ENCODE assay signal across 6 cellular contexts in the genomic region with DNA sequence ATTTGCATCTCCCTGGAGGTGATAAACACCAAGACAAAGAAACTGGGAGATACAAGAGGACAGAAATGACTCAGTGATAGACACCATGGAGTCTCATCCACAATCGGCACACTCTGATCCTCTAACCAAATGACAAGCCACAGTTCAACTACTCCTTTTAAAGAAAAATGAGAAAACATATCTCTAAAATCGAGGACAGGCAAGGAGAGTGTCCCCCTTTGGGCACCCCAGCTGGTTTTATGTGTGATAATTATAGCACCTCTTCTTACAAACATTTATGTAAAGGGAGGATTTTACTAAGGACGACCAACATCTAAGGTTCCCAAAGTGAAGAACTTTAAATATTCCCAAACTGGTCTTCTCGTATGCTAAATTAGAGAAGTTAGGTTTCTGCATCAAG.
DNase-seq lines count a peak whose midpoint lies in the region; TF ChIP-seq lines count a peak whose summit lies in the region.
"Not testable (repeated sequence)": the region's sequence is repeated elsewhere in the genome, so short reads cannot be mapped to it uniquely, and the experiment has no call there.

No MANE protein-coding gene starts in this region.

- not testable (repeated sequence) for H3K9me2 ChIP-seq in MM.1S (replicated peaks; ENCODE audit: insufficient read depth, low read length)

- H3K27ac ChIP-seq in MM.1S (ENCODE audit: low read length); esophagus muscularis mucosa (replicated peaks in 1 of 4); iPS-20b (ENCODE audit: low read length): not testable (repeated sequence)

- TF ChIP-seq CTCF in MM.1S (IDR thresholded peaks at IDR 0.05; ENCODE audit: low read length); chondrocyte (IDR thresholded peaks at IDR 0.05); esophagus muscularis mucosa (IDR thresholded peaks at IDR 0.05): not testable (repeated sequence)

- H3K27me3 Mint-ChIP-seq in chondrocyte (ENCODE audit: low read depth) = not testable (repeated sequence)

- H3K9ac ChIP-seq in MM.1S (ENCODE audit: low read length); iPS-20b (ENCODE audit: low read depth, low read length): not testable (repeated sequence)

- H4K20me1 ChIP-seq in MM.1S (ENCODE audit: insufficient read depth, low read length) = not testable (repeated sequence)

- H3K9me3 ChIP-seq in MM.1S (replicated peaks; ENCODE audit: insufficient read depth, low read length) = not testable (repeated sequence)
- H3K9me3 ChIP-seq in esophagus muscularis mucosa (peaks cover 0 to 18% (median 11%) of the 10 kb centered on the region in 4 donors), iPS-20b (ENCODE audit: insufficient read depth, low read depth, low read length) (peaks cover 82% of the 10 kb centered on the region)

- H3K4me1 ChIP-seq in MM.1S (ENCODE audit: low read length); esophagus muscularis mucosa; iPS-20b (ENCODE audit: insufficient read depth, low read length): not testable (repeated sequence)

- not testable (repeated sequence) for H3F3A ChIP-seq in MM.1S (ENCODE audit: insufficient read depth, low read length)

- not testable (repeated sequence) for H3K79me2 ChIP-seq in MM.1S (ENCODE audit: low read length)

- not testable (repeated sequence) for H3K27me3 ChIP-seq in MM.1S (replicated peaks; ENCODE audit: insufficient read depth, low read length); iPS-20b (ENCODE audit: insufficient read depth, low read length)
- H3K27me3 ChIP-seq in esophagus muscularis mucosa = peaks cover 0 to 12% (median 0%) of the 10 kb centered on the region in 4 donors

- H3K27ac Mint-ChIP-seq in chondrocyte (ENCODE audit: unreplicated experiment) = not testable (repeated sequence)

- not testable (repeated sequence) for H3K36me3 ChIP-seq in MM.1S (replicated peaks; ENCODE audit: insufficient read depth, low read length); esophagus muscularis mucosa; iPS-20b (ENCODE audit: insufficient read depth, low read depth, low read length)

- peaks cover 54% of the 10 kb centered on the region for H3K9me3 Mint-ChIP-seq in chondrocyte (ENCODE audit: low read depth)

- not testable (repeated sequence) for H3K36me3 Mint-ChIP-seq in chondrocyte (ENCODE audit: low read depth)

- not testable (repeated sequence) for H2AFZ ChIP-seq in MM.1S (ENCODE audit: low read length)

- intact Hi-C loops in esophagus muscularis mucosa (cut with DNase I) = not testable (repeated sequence)

- WGBS in esophagus muscularis mucosa = 56% methylated on average over 4 of the region's 4 CpGs

- not testable (repeated sequence) for H3K4me1 Mint-ChIP-seq in chondrocyte (ENCODE audit: low read depth)

- DNase-seq in HT1080 (ENCODE audit: low read depth) = peak; percentile 13
- DNase-seq in MM.1S = peak; percentile 5
- DNase-seq in chondrocyte (ENCODE audit: low spot score) = peak; percentile 59
- DNase-seq in esophagus muscularis mucosa (ENCODE audit: extremely low spot score) = peak; percentile 93
- DNase-seq in medulla oblongata (ENCODE audit: extremely low spot score) = peak; percentile 40

- TF ChIP-seq EP300 in esophagus muscularis mucosa (IDR thresholded peaks at IDR 0.05) = not testable (repeated sequence)

- H3K4me3 ChIP-seq in MM.1S (ENCODE audit: low read length); esophagus muscularis mucosa: not testable (repeated sequence)
- peak overlapping the region; percentile 7; the same call in 1 of the 2 replicates for H3K4me3 ChIP-seq in iPS-20b (ENCODE audit: low read length)

- H3K4me2 ChIP-seq in MM.1S (ENCODE audit: low read depth, low read length) = not testable (repeated sequence)

- not testable (repeated sequence) for TF ChIP-seq POLR2A in esophagus muscularis mucosa (IDR thresholded peaks at IDR 0.05; ENCODE audit: low read depth)

- not testable (repeated sequence) for H3K4me3 Mint-ChIP-seq in chondrocyte (ENCODE audit: unreplicated experiment)

Comparison
In these comparisons a context has a peak if more than half of its experiments do, and no peak if none do; other contexts are left out.
1. DNase-seq: peak in every context shown above with its lines; median percentile 93 in esophagus muscularis mucosa; 59 in chondrocyte; 40 in medulla oblongata; 13 in HT1080; 5 in MM.1S.